ENCODE assay signal across 18 cellular contexts in genomic region chr16:73014768-73015167, GRCh38.
"Had no signal": no experiment of that assay in that cellular context is flagged by ENCODE, and none has a peak within 500 bp of the region (broad histone marks: within the 10 kb centered on the region; RNA-seq: fewer than 3 reads in every experiment).

No MANE protein-coding gene starts in this region.

- H3K9me3 ChIP-seq: esophagus muscularis mucosa had no signal

- H3K9me3 Mint-ChIP-seq: activated naive CD8-positive, alpha-beta T cell treated with anti-CD3 and anti-CD28 coated beads, Interleukin-2, amount 10 ng/mL, durations not matched to agents 7 days and 5 days; activated T-helper 17 cell treated with anti-CD3 and anti-CD28 coated beads, Interleukin-2, amount 50 U/mL, for 72 hours; nephron; T-helper 1 cell treated with Interleukin-12 subunit alpha and Interleukin-12 subunit beta and Interleukin-4 antibody, amounts not matched to agents 30 μg/mL and 1 μg/mL, for 36 hours; WTC11 had no signal

- H3K27ac ChIP-seq: cardiac muscle cell, esophagus muscularis mucosa had no signal

- H3K4me3 Mint-ChIP-seq: activated naive CD8-positive, alpha-beta T cell treated with anti-CD3 and anti-CD28 coated beads, Interleukin-2, amount 10 ng/mL, durations not matched to agents 7 days and 5 days; activated T-helper 17 cell treated with anti-CD3 and anti-CD28 coated beads, Interleukin-2, amount 50 U/mL, for 72 hours; nephron; T-helper 1 cell treated with Interleukin-12 subunit alpha and Interleukin-12 subunit beta and Interleukin-4 antibody, amounts not matched to agents 30 μg/mL and 1 μg/mL, for 36 hours; WTC11 had no signal

- H3K36me3 Mint-ChIP-seq: activated naive CD8-positive, alpha-beta T cell treated with anti-CD3 and anti-CD28 coated beads, Interleukin-2, amount 10 ng/mL, durations not matched to agents 7 days and 5 days; WTC11 had no signal

- H3K27me3 ChIP-seq: cardiac muscle cell, esophagus muscularis mucosa had no signal

- H3K36me3 ChIP-seq: cardiac muscle cell, esophagus muscularis mucosa had no signal

- ATAC-seq: activated T-helper 17 cell treated with anti-CD3 and anti-CD28 coated beads, Interleukin-2, amount 50 U/mL, for 72 hours; left ventricle myocardium superior; WTC11 had no signal

- H3K27ac Mint-ChIP-seq: activated naive CD8-positive, alpha-beta T cell treated with anti-CD3 and anti-CD28 coated beads, Interleukin-2, amount 10 ng/mL, durations not matched to agents 7 days and 5 days; activated T-helper 17 cell treated with anti-CD3 and anti-CD28 coated beads, Interleukin-2, amount 50 U/mL, for 72 hours; T-helper 1 cell treated with Interleukin-12 subunit alpha and Interleukin-12 subunit beta and Interleukin-4 antibody, amounts not matched to agents 30 μg/mL and 1 μg/mL, for 36 hours; WTC11 had no signal

- H3K27me3 Mint-ChIP-seq: activated T-helper 17 cell treated with anti-CD3 and anti-CD28 coated beads, Interleukin-2, amount 50 U/mL, for 72 hours had no signal

- DNase-seq: activated naive CD4-positive, alpha-beta T cell treated with Interleukin-2 at 50 U/mL for 16 hours; activated naive CD8-positive, alpha-beta T cell treated with anti-CD3 and anti-CD28 coated beads, Interleukin-2, amount 10 ng/mL, durations not matched to agents 7 days and 5 days; activated T-cell treated with anti-CD3 and anti-CD28 coated beads, Interleukin-2, amount 50 U/mL, for 1 hour; amygdala; dermis blood vessel endothelial cell; effector CD8-positive, alpha-beta T cell; hypothalamus; left ventricle myocardium superior; mammary epithelial cell; stimulated activated CD4-positive, alpha-beta T cell treated with anti-CD3 and anti-CD28 coated beads, Interleukin-4, amount 100 ng/mL, for 24 hours; stimulated activated naive CD4-positive, alpha-beta T cell treated with Interleukin-2 at 50 U/mL for 16 hours; T1000 had no signal

- H3K4me1 Mint-ChIP-seq: activated naive CD8-positive, alpha-beta T cell treated with anti-CD3 and anti-CD28 coated beads, Interleukin-2, amount 10 ng/mL, durations not matched to agents 7 days and 5 days; activated T-helper 17 cell treated with anti-CD3 and anti-CD28 coated beads, Interleukin-2, amount 50 U/mL, for 72 hours had no signal

- H3K4me3 ChIP-seq: cardiac muscle cell, esophagus muscularis mucosa had no signal
